Comparison of ENCODE assay signal across 1 cellular context in genomic region chr6:36386495-36387439, GRCh38.
A peak's percentile ranks its signal among the peaks of the same experiment; 100 is the strongest.
TF ChIP-seq lines count a peak whose summit lies in the region.

No MANE protein-coding gene starts in this region.

TF ChIP-seq in K562, 482 proteins besides CTCF, POLR2A, EP300 and RAD21:
- peak; percentile 91 for TF ChIP-seq NFIC (IDR thresholded peaks at IDR 0.05)
- TF ChIP-seq PBX2 (CRISPR knock-in tag; IDR thresholded peaks at IDR 0.05; ENCODE audit: low read depth): no peak
- TF ChIP-seq PBX2 (tag; conservative IDR thresholded peaks at IDR 0.05; ENCODE audit: low read depth): peak; percentile 90
- TF ChIP-seq PKNOX1 (IDR thresholded peaks at IDR 0.05): 0 out of 2 replicates have a peak, but pooled peaks have one; percentile 9
- no peak for TF ChIP-seq CHD1 (IDR thresholded peaks at IDR 0.05; ENCODE audit: low read length)
- peak; percentile 74 for TF ChIP-seq MEIS2 (IDR thresholded peaks at IDR 0.05; ENCODE audit: partially characterized antibody)
- TF ChIP-seq BCL6 (CRISPR knock-in tag; IDR thresholded peaks at IDR 0.05): no peak
- no peak for TF ChIP-seq ZNF518B (CRISPR knock-in tag; IDR thresholded peaks at IDR 0.05)
- peak; percentile 63; the same call in 1 of the 2 replicates for TF ChIP-seq ZNF830 (CRISPR knock-in tag; IDR thresholded peaks at IDR 0.05)
- peak; percentile 47; the same call in 1 of the 2 replicates for TF ChIP-seq NFIX (CRISPR knock-in tag; IDR thresholded peaks at IDR 0.05; ENCODE audit: low read depth)
- no peak for TF ChIP-seq MED1 (CRISPR knock-in tag; IDR thresholded peaks at IDR 0.05; ENCODE audit: borderline replicate concordance)
- TF ChIP-seq KAT8 (IDR thresholded peaks at IDR 0.05; ENCODE audit: low read depth): no peak
